In genomic region chr1:40978886-40979240, GRCh38 we compare ENCODE assay signal across 8 cellular contexts. TPM values are rescaled to one million over a fixed set of nuclear protein-coding genes. Genes with fewer than 3 reads are reported as not detected.
DNase-seq lines count a peak whose midpoint lies in the region; ATAC-seq, FAIRE-seq and TF ChIP-seq lines count a peak whose summit lies in the region.

No MANE protein-coding gene starts in this region.

- peaks cover 39% of the 10 kb centered on the region for H3K79me2 ChIP-seq in fibroblast of lung (ENCODE audit: control insufficient read depth, insufficient read depth, low read length)

- H3K4me1 ChIP-seq in fibroblast of lung (ENCODE audit: control insufficient read depth, extremely low read depth, insufficient read depth, low read length), result peaks cover 14% of the 10 kb centered on the region
- peaks cover 13% of the 10 kb centered on the region for H3K4me1 ChIP-seq in psoas muscle

- H3K27ac Mint-ChIP-seq in T-cell, result peak overlapping the region in 1 of 2 donors; percentile 90

- H3K27me3 Mint-ChIP-seq in T-cell, result no peaks in the 10 kb centered on the region

- H3K4me2 ChIP-seq in fibroblast of lung (ENCODE audit: extremely low read depth, insufficient read depth, low read length), result peak overlapping the region; percentile 89

- H3K36me3 ChIP-seq in fibroblast of lung (ENCODE audit: control insufficient read depth, insufficient read depth, low read length) (no peaks in the 10 kb centered on the region), psoas muscle (ENCODE audit: insufficient read depth in 1 of 2, low read depth in 1 of 2) (peaks cover 3 to 8% of the 10 kb centered on the region in 2 donors)

- intact Hi-C loops in psoas muscle (cut with DNase I), result no loop called here

- ATAC-seq in T-cell (replicated peaks in 1 of 4) (no peak), psoas muscle (no peak)

- CTCF ChIA-PET in T-cell (lab: Charles Lee), result interaction anchor here in 1 of 2 donors (1.1 to 2.6 kb wide), 2 partner anchors 10 to 25 kb away, joined by 3 to 17 read pairs; no protein-coding TSS in a partner anchor

- H4K20me1 ChIP-seq in fibroblast of lung (ENCODE audit: control insufficient read depth, extremely low read depth, insufficient read depth, low read length), result no peaks in the 10 kb centered on the region

- no peaks in the 10 kb centered on the region for H3K9me3 ChIP-seq in fibroblast of lung (ENCODE audit: control insufficient read depth, insufficient read depth, low read depth, low read length)
- H3K9me3 ChIP-seq in psoas muscle, result no peaks in the 10 kb centered on the region

- WGBS in psoas muscle, 3 donors, result 34 to 42% (median 35%) methylated on average over 17 of the region's 17 CpGs

- H3K27me3 ChIP-seq in fibroblast of lung (ENCODE audit: control insufficient read depth, insufficient read depth, low read length) (no peaks in the 10 kb centered on the region), psoas muscle (ENCODE audit: insufficient read depth in 3 of 3, low read length in 2 of 3) (no peaks in the 10 kb centered on the region)

- DNase-seq in T-cell, result peak in 1 of 34 experiments; percentile 4
- no peak for DNase-seq in fibroblast of lung (ENCODE audit: low read depth in 2 of 2)
- DNase-seq in psoas muscle, result no peak
- DNase-seq in NCI-H187 (lab: John Stamatoyannopoulos, UW), result no peak
- no peak for DNase-seq in NCI-H345 treated with DMSO at 0.1 percent for 48 hours (lab: John Stamatoyannopoulos, UW; ENCODE audit: unreplicated experiment)
- no peak for DNase-seq in D721Med (ENCODE audit: insufficient read length, low spot score)
- DNase-seq in GM19239 (ENCODE audit: insufficient read length, low spot score), result no peak

- H3K4me3 ChIP-seq in GM08714 (ENCODE audit: low read length), result peak overlapping the region; percentile 98; the same call in 1 of the 2 replicates
- H3K4me3 ChIP-seq in fibroblast of lung (replicated peaks in 1 of 4; ENCODE audit: control extremely low read depth in 1 of 4, insufficient read depth in 1 of 4, low read depth in 3 of 4, low read length in 4 of 4), result peak overlapping the region; percentile 53 to 74 (median 64)
- H3K4me3 ChIP-seq in psoas muscle, result peak overlapping the region; percentile 87

- H3K36me3 Mint-ChIP-seq in T-cell, result peaks cover 5% of the 10 kb centered on the region

- H2AFZ ChIP-seq in fibroblast of lung (ENCODE audit: low read length), result peak overlapping the region; percentile 86

- H3K27ac ChIP-seq in fibroblast of lung (ENCODE audit: insufficient read depth, low read length) (peak overlapping the region; percentile 74), psoas muscle (peak overlapping the region; percentile 97)

- TF ChIP-seq CTCF in fibroblast of lung (conservative IDR thresholded peaks at IDR 0.05 in 1 of 2, IDR thresholded peaks at IDR 0.05 in 1 of 2; ENCODE audit: low read depth in 1 of 2, low read length in 2 of 2) (no peak), psoas muscle (IDR thresholded peaks at IDR 0.05) (no peak), D721Med (IDR thresholded peaks at IDR 0.05; ENCODE audit: insufficient read depth, missing control alignments) (no peak)

- peaks cover 25 to 27% (median 26%) of the 10 kb centered on the region in 3 donors for H3K4me1 Mint-ChIP-seq in T-cell

- no peak for FAIRE-seq in D721Med (lab: Jason Lieb, UNC)
- FAIRE-seq in GM19239 (lab: Jason Lieb, UNC), result no peak

- peak overlapping the region; percentile 79 to 87 (median 82) for H3K4me3 Mint-ChIP-seq in T-cell

- H3K9ac ChIP-seq in fibroblast of lung (ENCODE audit: insufficient read depth, low read length), result peak overlapping the region; percentile 82

- POLR2A ChIA-PET in T-cell (lab: Charles Lee), result interaction anchor here (0.6 to 1.5 kb wide), 2 partner anchors 24 to 939 kb away, joined by 3 to 6 read pairs; partner anchors contain the start of gene CAP1 (in 1 of the 2)

- H3K9me3 Mint-ChIP-seq in T-cell, result no peaks in the 10 kb centered on the region

RNA-seq across cellular contexts. Expression of gene CTPS1, which starts 0.6 kb away (rescaled TPM):
- total RNA-seq in T-cell, result 10 to 100 TPM; 26.0 to 57.2 (median 29.1) TPM
- total RNA-seq in fibroblast of lung, result 11.3 and 12.1 TPM in 2 replicates
- polyA plus RNA-seq in fibroblast of lung, result 26.5 and 52.0 TPM in 2 replicates
- 24.0 and 41.9 TPM in 2 replicates for polyA plus RNA-seq in fibroblast of lung (2012)
- polyA minus RNA-seq in fibroblast of lung (ENCODE audit: low replicate concordance), result 12.4 and 29.3 TPM in 2 replicates
- total RNA-seq in psoas muscle, result 10 to 100 TPM in 3 of 4 donors, 1 to 10 TPM in 1; 8.0 to 26.1 (median 22.7) TPM
- polyA plus RNA-seq in psoas muscle, result 10 to 100 TPM; 14.7 to 43.5 (median 14.9) TPM

RNA-seq across cellular contexts. Expression of gene SLFNL1, which starts 42.7 kb away (rescaled TPM):
- total RNA-seq in T-cell (under 1 TPM; 0.25 to 0.98 (median 0.82) TPM), fibroblast of lung (0.51 and 0.66 TPM in 2 replicates), psoas muscle (under 1 TPM; 0.15 to 0.23 (median 0.17) TPM)
- polyA plus RNA-seq in fibroblast of lung (0.01 TPM in 1 of 2 replicates, not detected in the other), psoas muscle (under 1 TPM; 0.13 to 0.58 (median 0.17) TPM)
- 0.06 TPM in 2 replicates for polyA plus RNA-seq in fibroblast of lung (2012)
- not detected in 2 replicates for polyA minus RNA-seq in fibroblast of lung (ENCODE audit: low replicate concordance)
